Comparison of ENCODE assay signal across 15 cellular contexts in genomic region chr13:24661713-24662112, GRCh38.
"Had no signal": no experiment of that assay in that cellular context is flagged by ENCODE, and none has a peak within 500 bp of the region (broad histone marks: within the 10 kb centered on the region; RNA-seq: fewer than 3 reads in every experiment).

No MANE protein-coding gene starts in this region.

- H3K36me3 ChIP-seq: cardiac muscle cell, heart left ventricle had no signal

- H3K4me1 Mint-ChIP-seq: activated CD4-positive, alpha-beta T cell treated with anti-CD3 and anti-CD28 coated beads, Interleukin-2, amount 10 ng/mL, durations not matched to agents 24 days and 14 days had no signal

- H3K4me3 Mint-ChIP-seq: activated B cell treated with CpG ODN at 0.5 μM for 24 hours; activated CD4-positive, alpha-beta T cell treated with anti-CD3 and anti-CD28 coated beads, Interleukin-2, amount 10 ng/mL, durations not matched to agents 24 days and 14 days; activated T-helper 1 cell treated with anti-CD3 and anti-CD28 coated beads, Interleukin-12 subunit alpha, Interleukin-12 subunit beta, Interleukin-2, Interleukin-4 antibody, amounts not matched to agents 30 ng/mL and 10 ng/mL and 1 ng/mL, durations not matched to agents 14 hours and 24 hours and 36 hours; nephron progenitor cell; stimulated activated naive B cell treated with anti-CD40 and anti-IgM and Interleukin-4, amounts not matched to agents 10 μg/mL and 1 μg/mL and 100 μg/mL, for 72 hours had no signal

- H3K4me3 ChIP-seq: cardiac muscle cell, coronary artery, heart left ventricle had no signal

- H3K36me3 Mint-ChIP-seq: stimulated activated naive B cell treated with anti-CD40 and anti-IgM and Interleukin-4, amounts not matched to agents 10 μg/mL and 1 μg/mL and 100 μg/mL, for 72 hours had no signal

- H3K27ac ChIP-seq: cardiac muscle cell, coronary artery, heart left ventricle had no signal

- H3K27me3 ChIP-seq: cardiac muscle cell, heart left ventricle had no signal

- DNase-seq: activated B cell treated with CpG ODN at 0.5 μM for 24 hours; activated CD4-positive, alpha-beta T cell treated with anti-CD3 and anti-CD28 coated beads, Interleukin-2, amount 10 ng/mL, durations not matched to agents 24 days and 14 days; activated naive CD4-positive, alpha-beta T cell; effector CD4-positive, alpha-beta T cell; heart left ventricle; islet precursor cell; nephron progenitor cell; stimulated activated CD4-positive, alpha-beta T cell treated with anti-CD3 and anti-CD28 coated beads, Interleukin-2, amount 100 ng/mL, for 24 hours; stimulated activated naive B cell treated with anti-CD40 and anti-IgM and Interleukin-4, amounts not matched to agents 10 μg/mL and 1 μg/mL and 100 μg/mL, for 72 hours; substantia nigra had no signal

- H3K4me1 ChIP-seq: heart left ventricle had no signal

- H3K9me3 Mint-ChIP-seq: activated B cell treated with CpG ODN at 0.5 μM for 24 hours; activated CD4-positive, alpha-beta T cell treated with anti-CD3 and anti-CD28 coated beads, Interleukin-2, amount 10 ng/mL, durations not matched to agents 24 days and 14 days; activated T-helper 1 cell treated with anti-CD3 and anti-CD28 coated beads, Interleukin-12 subunit alpha, Interleukin-12 subunit beta, Interleukin-2, Interleukin-4 antibody, amounts not matched to agents 30 ng/mL and 10 ng/mL and 1 ng/mL, durations not matched to agents 14 hours and 24 hours and 36 hours; nephron progenitor cell; stimulated activated naive B cell treated with anti-CD40 and anti-IgM and Interleukin-4, amounts not matched to agents 10 μg/mL and 1 μg/mL and 100 μg/mL, for 72 hours had no signal

- ATAC-seq: heart left ventricle; left lobe of liver; sciatic nerve; stimulated activated naive B cell treated with anti-CD40 and anti-IgM and Interleukin-4, amounts not matched to agents 10 μg/mL and 1 μg/mL and 100 μg/mL, for 72 hours had no signal

- H3K9me3 ChIP-seq: heart left ventricle had no signal

- H3K27ac Mint-ChIP-seq: activated B cell treated with CpG ODN at 0.5 μM for 24 hours; activated CD4-positive, alpha-beta T cell treated with anti-CD3 and anti-CD28 coated beads, Interleukin-2, amount 10 ng/mL, durations not matched to agents 24 days and 14 days; activated T-helper 1 cell treated with anti-CD3 and anti-CD28 coated beads, Interleukin-12 subunit alpha, Interleukin-12 subunit beta, Interleukin-2, Interleukin-4 antibody, amounts not matched to agents 30 ng/mL and 10 ng/mL and 1 ng/mL, durations not matched to agents 14 hours and 24 hours and 36 hours; nephron progenitor cell; stimulated activated naive B cell treated with anti-CD40 and anti-IgM and Interleukin-4, amounts not matched to agents 10 μg/mL and 1 μg/mL and 100 μg/mL, for 72 hours had no signal
